Comparison of ENCODE assay signal across 1 cellular context in genomic region chr13:48094781-48095502, GRCh38.
TF ChIP-seq lines count a peak whose summit lies in the region.

Gene MED4 (minus strand): TSS chr13:48095104. CDS start chr13:48095078, 26 bp downstream.

TF ChIP-seq in HepG2, 621 proteins besides CTCF, POLR2A, EP300 and RAD21 (continued from another document and continues in another):
- TF ChIP-seq, protein P1, sequence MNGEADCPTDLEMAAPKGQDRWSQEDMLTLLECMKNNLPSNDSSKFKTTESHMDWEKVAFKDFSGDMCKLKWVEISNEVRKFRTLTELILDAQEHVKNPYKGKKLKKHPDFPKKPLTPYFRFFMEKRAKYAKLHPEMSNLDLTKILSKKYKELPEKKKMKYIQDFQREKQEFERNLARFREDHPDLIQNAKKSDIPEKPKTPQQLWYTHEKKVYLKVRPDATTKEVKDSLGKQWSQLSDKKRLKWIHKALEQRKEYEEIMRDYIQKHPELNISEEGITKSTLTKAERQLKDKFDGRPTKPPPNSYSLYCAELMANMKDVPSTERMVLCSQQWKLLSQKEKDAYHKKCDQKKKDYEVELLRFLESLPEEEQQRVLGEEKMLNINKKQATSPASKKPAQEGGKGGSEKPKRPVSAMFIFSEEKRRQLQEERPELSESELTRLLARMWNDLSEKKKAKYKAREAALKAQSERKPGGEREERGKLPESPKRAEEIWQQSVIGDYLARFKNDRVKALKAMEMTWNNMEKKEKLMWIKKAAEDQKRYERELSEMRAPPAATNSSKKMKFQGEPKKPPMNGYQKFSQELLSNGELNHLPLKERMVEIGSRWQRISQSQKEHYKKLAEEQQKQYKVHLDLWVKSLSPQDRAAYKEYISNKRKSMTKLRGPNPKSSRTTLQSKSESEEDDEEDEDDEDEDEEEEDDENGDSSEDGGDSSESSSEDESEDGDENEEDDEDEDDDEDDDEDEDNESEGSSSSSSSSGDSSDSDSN (CRISPR knock-in tag; IDR thresholded peaks at IDR 0.05), result peak; percentile 74
- TF ChIP-seq NONO (IDR thresholded peaks at IDR 0.05), result no peak
- TF ChIP-seq NONO (CRISPR knock-in tag; conservative IDR thresholded peaks at IDR 0.05), result peak; percentile 96
- no peak for TF ChIP-seq SYNCRIP (IDR thresholded peaks at IDR 0.05; ENCODE audit: insufficient read depth, low read depth, low read length)
- TF ChIP-seq RBM39 (IDR thresholded peaks at IDR 0.05; ENCODE audit: low read depth, low read length, poor library complexity, severe bottlenecking), result no peak
- no peak; the same call in 1 of the 2 replicates for TF ChIP-seq PRMT3 (CRISPR knock-in tag; IDR thresholded peaks at IDR 0.05; ENCODE audit: borderline replicate concordance, low read depth)
- TF ChIP-seq RXRA (CRISPR knock-in tag; IDR thresholded peaks at IDR 0.05), result peak; percentile 79
- no peak for TF ChIP-seq FOXM1 (CRISPR knock-in tag; IDR thresholded peaks at IDR 0.05)
- TF ChIP-seq HCFC1 (IDR thresholded peaks at IDR 0.05; ENCODE audit: low read depth, low read length), result peak; percentile 52; the same call in 1 of the 2 replicates
- TF ChIP-seq KMT2A (CRISPR knock-in tag; IDR thresholded peaks at IDR 0.05), result peak; percentile 97
- TF ChIP-seq, protein P2, sequence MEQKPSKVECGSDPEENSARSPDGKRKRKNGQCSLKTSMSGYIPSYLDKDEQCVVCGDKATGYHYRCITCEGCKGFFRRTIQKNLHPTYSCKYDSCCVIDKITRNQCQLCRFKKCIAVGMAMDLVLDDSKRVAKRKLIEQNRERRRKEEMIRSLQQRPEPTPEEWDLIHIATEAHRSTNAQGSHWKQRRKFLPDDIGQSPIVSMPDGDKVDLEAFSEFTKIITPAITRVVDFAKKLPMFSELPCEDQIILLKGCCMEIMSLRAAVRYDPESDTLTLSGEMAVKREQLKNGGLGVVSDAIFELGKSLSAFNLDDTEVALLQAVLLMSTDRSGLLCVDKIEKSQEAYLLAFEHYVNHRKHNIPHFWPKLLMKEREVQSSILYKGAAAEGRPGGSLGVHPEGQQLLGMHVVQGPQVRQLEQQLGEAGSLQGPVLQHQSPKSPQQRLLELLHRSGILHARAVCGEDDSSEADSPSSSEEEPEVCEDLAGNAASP (CRISPR knock-in tag; IDR thresholded peaks at IDR 0.05; ENCODE audit: borderline replicate concordance), result peak; percentile 74
- no peak for TF ChIP-seq RORA (CRISPR knock-in tag; IDR thresholded peaks at IDR 0.05)
- 0 out of 2 replicates have a peak, but pooled peaks have one; percentile 52 for TF ChIP-seq MIER2 (CRISPR knock-in tag; IDR thresholded peaks at IDR 0.05)
- TF ChIP-seq, protein P3, sequence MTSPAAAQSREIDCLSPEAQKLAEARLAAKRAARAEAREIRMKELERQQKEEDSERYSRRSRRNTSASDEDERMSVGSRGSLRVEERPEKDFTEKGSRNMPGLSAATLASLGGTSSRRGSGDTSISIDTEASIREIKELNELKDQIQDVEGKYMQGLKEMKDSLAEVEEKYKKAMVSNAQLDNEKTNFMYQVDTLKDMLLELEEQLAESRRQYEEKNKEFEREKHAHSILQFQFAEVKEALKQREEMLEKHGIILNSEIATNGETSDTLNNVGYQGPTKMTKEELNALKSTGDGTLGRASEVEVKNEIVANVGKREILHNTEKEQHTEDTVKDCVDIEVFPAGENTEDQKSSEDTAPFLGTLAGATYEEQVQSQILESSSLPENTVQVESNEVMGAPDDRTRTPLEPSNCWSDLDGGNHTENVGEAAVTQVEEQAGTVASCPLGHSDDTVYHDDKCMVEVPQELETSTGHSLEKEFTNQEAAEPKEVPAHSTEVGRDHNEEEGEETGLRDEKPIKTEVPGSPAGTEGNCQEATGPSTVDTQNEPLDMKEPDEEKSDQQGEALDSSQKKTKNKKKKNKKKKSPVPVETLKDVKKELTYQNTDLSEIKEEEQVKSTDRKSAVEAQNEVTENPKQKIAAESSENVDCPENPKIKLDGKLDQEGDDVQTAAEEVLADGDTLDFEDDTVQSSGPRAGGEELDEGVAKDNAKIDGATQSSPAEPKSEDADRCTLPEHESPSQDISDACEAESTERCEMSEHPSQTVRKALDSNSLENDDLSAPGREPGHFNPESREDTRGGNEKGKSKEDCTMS (CRISPR knock-in tag; conservative IDR thresholded peaks at IDR 0.05), result no peak
- no peak for TF ChIP-seq RBM22 (optimal IDR thresholded peaks at IDR 0.05; ENCODE audit: low read length)
- TF ChIP-seq GMEB1 (CRISPR knock-in tag; IDR thresholded peaks at IDR 0.05; ENCODE audit: borderline replicate concordance), result peak; percentile 99
- TF ChIP-seq ZNF256 (CRISPR knock-in tag; conservative IDR thresholded peaks at IDR 0.05), result no peak
- no peak for TF ChIP-seq CHD2 (IDR thresholded peaks at IDR 0.05; ENCODE audit: low read depth, low read length)
- no peak for TF ChIP-seq ZNF230 (CRISPR knock-in tag; IDR thresholded peaks at IDR 0.05)
- no peak for TF ChIP-seq ZNF770 (CRISPR knock-in tag; IDR thresholded peaks at IDR 0.05)
- no peak for TF ChIP-seq ZNF484 (CRISPR knock-in tag; IDR thresholded peaks at IDR 0.05; ENCODE audit: borderline replicate concordance, low read depth)
- no peak for TF ChIP-seq NR2F2 (IDR thresholded peaks at IDR 0.05; ENCODE audit: borderline replicate concordance, low read depth)
- TF ChIP-seq ZNF577 (CRISPR knock-in tag; IDR thresholded peaks at IDR 0.05; ENCODE audit: borderline replicate concordance, low read depth), result no peak
- TF ChIP-seq HBP1 (CRISPR knock-in tag; IDR thresholded peaks at IDR 0.05; ENCODE audit: low read depth), result peak; percentile 84
- no peak for TF ChIP-seq PREB (CRISPR knock-in tag; IDR thresholded peaks at IDR 0.05)
- TF ChIP-seq ZNF883 (CRISPR knock-in tag; IDR thresholded peaks at IDR 0.05; ENCODE audit: not compliant biosample characterization), result peak; percentile 55
- TF ChIP-seq RARG (CRISPR knock-in tag; IDR thresholded peaks at IDR 0.05; ENCODE audit: low read depth), result no peak
- TF ChIP-seq KLF6 (CRISPR knock-in tag; IDR thresholded peaks at IDR 0.05), result 0 out of 2 replicates have a peak, but pooled peaks have one; percentile 57
- TF ChIP-seq HDAC1 (CRISPR knock-in tag; IDR thresholded peaks at IDR 0.05), result peak; percentile 95
- peak; percentile 53 for TF ChIP-seq SMC3 (IDR thresholded peaks at IDR 0.05; ENCODE audit: low read length)
- TF ChIP-seq NBN (conservative IDR thresholded peaks at IDR 0.05), result no peak
- TF ChIP-seq MTERF4 (CRISPR knock-in tag; IDR thresholded peaks at IDR 0.05), result peak; percentile 18; the same call in 1 of the 2 replicates
- no peak for TF ChIP-seq CERS6 (CRISPR knock-in tag; IDR thresholded peaks at IDR 0.05)
- no peak for TF ChIP-seq TCF7 (IDR thresholded peaks at IDR 0.05; ENCODE audit: low read depth)
- no peak for TF ChIP-seq ZNF296 (CRISPR knock-in tag; conservative IDR thresholded peaks at IDR 0.05)
- TF ChIP-seq TEAD2 (CRISPR knock-in tag; IDR thresholded peaks at IDR 0.05), result no peak
- TF ChIP-seq TGIF2 (CRISPR knock-in tag; IDR thresholded peaks at IDR 0.05), result peak; percentile 68
- 0 out of 2 replicates have a peak, but pooled peaks have one; percentile 53 for TF ChIP-seq KLF9 (CRISPR knock-in tag; IDR thresholded peaks at IDR 0.05; ENCODE audit: low read depth)
- peak; percentile 61; the same call in 1 of the 2 replicates for TF ChIP-seq ZNF891 (CRISPR knock-in tag; IDR thresholded peaks at IDR 0.05)
- TF ChIP-seq HES4 (CRISPR knock-in tag; IDR thresholded peaks at IDR 0.05; ENCODE audit: borderline replicate concordance), result peak; percentile 68; the same call in 1 of the 2 replicates
- no peak for TF ChIP-seq ARID2 (CRISPR knock-in tag; IDR thresholded peaks at IDR 0.05; ENCODE audit: borderline replicate concordance)
- TF ChIP-seq, protein P4, sequence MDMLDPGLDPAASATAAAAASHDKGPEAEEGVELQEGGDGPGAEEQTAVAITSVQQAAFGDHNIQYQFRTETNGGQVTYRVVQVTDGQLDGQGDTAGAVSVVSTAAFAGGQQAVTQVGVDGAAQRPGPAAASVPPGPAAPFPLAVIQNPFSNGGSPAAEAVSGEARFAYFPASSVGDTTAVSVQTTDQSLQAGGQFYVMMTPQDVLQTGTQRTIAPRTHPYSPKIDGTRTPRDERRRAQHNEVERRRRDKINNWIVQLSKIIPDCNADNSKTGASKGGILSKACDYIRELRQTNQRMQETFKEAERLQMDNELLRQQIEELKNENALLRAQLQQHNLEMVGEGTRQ (IDR thresholded peaks at IDR 0.05; ENCODE audit: low read depth, low read length), result no peak
- TF ChIP-seq, protein P4 (CRISPR knock-in tag; IDR thresholded peaks at IDR 0.05; ENCODE audit: borderline replicate concordance), result 0 out of 2 replicates have a peak, but pooled peaks have one; percentile 31
- TF ChIP-seq SIX1 (CRISPR knock-in tag; IDR thresholded peaks at IDR 0.05; ENCODE audit: borderline replicate concordance), result peak; percentile 57
- 0 out of 2 replicates have a peak, but pooled peaks have one; percentile 45 for TF ChIP-seq REL (CRISPR knock-in tag; conservative IDR thresholded peaks at IDR 0.05)
- TF ChIP-seq SIX4 (CRISPR knock-in tag; IDR thresholded peaks at IDR 0.05), result peak; percentile 56; the same call in 1 of the 2 replicates
- TF ChIP-seq, protein P5, sequence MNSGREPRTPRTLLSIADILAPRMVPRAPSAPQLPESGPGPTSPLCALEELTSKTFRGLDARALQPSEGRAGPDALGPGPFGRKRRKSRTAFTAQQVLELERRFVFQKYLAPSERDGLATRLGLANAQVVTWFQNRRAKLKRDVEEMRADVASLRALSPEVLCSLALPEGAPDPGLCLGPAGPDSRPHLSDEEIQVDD (CRISPR knock-in tag; IDR thresholded peaks at IDR 0.05; ENCODE audit: borderline replicate concordance), result 0 out of 2 replicates have a peak, but pooled peaks have one; percentile 49
